ENCODE assay signal across 23 cellular contexts in the genomic region with DNA sequence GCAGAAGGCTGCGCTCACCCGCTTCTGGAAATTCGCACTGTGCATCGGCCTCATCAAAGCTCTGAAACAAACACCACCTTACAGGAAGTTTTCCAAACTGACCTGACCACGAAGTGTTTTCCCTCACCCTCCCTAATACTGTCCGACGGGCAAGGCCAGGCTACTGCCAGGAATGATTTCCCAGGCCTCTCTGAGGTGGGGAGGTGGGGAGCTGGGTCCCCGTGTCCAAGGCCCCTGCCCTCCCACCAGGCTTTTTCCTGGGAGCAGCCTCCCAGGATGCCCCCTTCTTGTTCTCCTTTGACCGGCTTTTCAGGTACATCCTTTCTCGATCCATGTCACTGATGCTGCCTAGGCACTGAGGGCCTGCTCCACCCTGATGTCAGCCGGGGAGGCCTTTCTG. TPM values are rescaled to one million over a fixed set of nuclear protein-coding genes. Genes with fewer than 3 reads are reported as not detected.
A peak's percentile ranks its signal among the peaks of the same experiment; 100 is the strongest.
DNase-seq lines count a peak whose midpoint lies in the region; ATAC-seq and TF ChIP-seq lines count a peak whose summit lies in the region.
"Had no signal": no experiment of that assay in that cellular context is flagged by ENCODE, and none has a peak within 500 bp of the region (broad histone marks: within the 10 kb centered on the region; RNA-seq: fewer than 3 reads in every experiment).

No MANE protein-coding gene starts in this region.

- peaks cover 24% of the 10 kb centered on the region for H3K4me1 ChIP-seq in neural progenitor cell
- no peaks in the 10 kb centered on the region for H3K4me1 ChIP-seq in effector memory CD4-positive, alpha-beta T cell (ENCODE audit: control insufficient read depth, insufficient read depth, low read length, poor library complexity, severe bottlenecking)
- H3K4me1 ChIP-seq: BLaER1, HAP-1 had no signal

- H3K4me2 ChIP-seq in neural progenitor cell, result no peak overlapping the region
- H3K4me2 ChIP-seq: BLaER1, GM23338 had no signal

- DNase-seq in T-helper 1 cell (no peak), ecto neural progenitor cell (ENCODE audit: low spot score) (peak; percentile 48), neural progenitor cell (ENCODE audit: low spot score) (peak; percentile 0), NCI-H2227 treated with DMSO at 0.1 percent for 48 hours (lab: John Stamatoyannopoulos, UW) (no peak)
- no peak for DNase-seq in effector memory CD4-positive, alpha-beta T cell
- DNase-seq: CD4-positive, alpha-beta T cell; DMS 273 treated with DMSO at 0.1 percent for 48 hours; DMS79; EL; GDM1; HFFc6 had no signal

- no peaks in the 10 kb centered on the region for H3K36me3 Mint-ChIP-seq in T-helper 1 cell treated with Interleukin-12 subunit alpha and Interleukin-12 subunit beta and Interleukin-4 antibody, amounts not matched to agents 30 μg/mL and 1 μg/mL, for 36 hours (ENCODE audit: low read depth)
- H3K36me3 Mint-ChIP-seq in neural progenitor cell, result no peaks in the 10 kb centered on the region
- H3K36me3 Mint-ChIP-seq: CD8-positive, alpha-beta memory T cell had no signal

- H3K9ac ChIP-seq in neural progenitor cell, result no peak overlapping the region
- H3K9ac ChIP-seq: BLaER1 had no signal

- peak overlapping the region; percentile 52 for H3K27ac Mint-ChIP-seq in T-helper 1 cell treated with Interleukin-12 subunit alpha and Interleukin-12 subunit beta and Interleukin-4 antibody, amounts not matched to agents 30 μg/mL and 1 μg/mL, for 36 hours
- peak overlapping the region; percentile 15 for H3K27ac Mint-ChIP-seq in neural progenitor cell
- H3K27ac Mint-ChIP-seq: B cell; CD4-positive, alpha-beta T cell; CD8-positive, alpha-beta memory T cell; GM23338; HFFc6 had no signal

- no peaks in the 10 kb centered on the region for H3K36me3 ChIP-seq in neural progenitor cell
- no peaks in the 10 kb centered on the region for H3K36me3 ChIP-seq in effector memory CD4-positive, alpha-beta T cell (ENCODE audit: control insufficient read depth, insufficient read depth, low read length)
- H3K36me3 ChIP-seq: BLaER1, HAP-1 had no signal

- TF ChIP-seq CTCF in neural progenitor cell (IDR thresholded peaks at IDR 0.05), result no peak

- H3K27ac ChIP-seq in neural progenitor cell, result peak overlapping the region; percentile 29
- peak overlapping the region; percentile 30 for H3K27ac ChIP-seq in temporal lobe (ENCODE audit: low read depth, low read length)
- no peak overlapping the region for H3K27ac ChIP-seq in effector memory CD4-positive, alpha-beta T cell (ENCODE audit: insufficient read depth, low read length, poor library complexity, severe bottlenecking)
- H3K27ac ChIP-seq: 22Rv1, BLaER1, C4-2B had no signal

- no peaks in the 10 kb centered on the region for H3K27me3 ChIP-seq in neural progenitor cell
- no peaks in the 10 kb centered on the region for H3K27me3 ChIP-seq in effector memory CD4-positive, alpha-beta T cell (replicated peaks; ENCODE audit: control insufficient read depth, insufficient read depth, low read length, poor library complexity, severe bottlenecking)
- H3K27me3 ChIP-seq: BLaER1 had no signal

- no peaks in the 10 kb centered on the region for H3K9me3 Mint-ChIP-seq in T-helper 1 cell treated with Interleukin-12 subunit alpha and Interleukin-12 subunit beta and Interleukin-4 antibody, amounts not matched to agents 30 μg/mL and 1 μg/mL, for 36 hours
- peaks cover 7% of the 10 kb centered on the region for H3K9me3 Mint-ChIP-seq in neural progenitor cell
- H3K9me3 Mint-ChIP-seq: CD4-positive, alpha-beta T cell; CD8-positive, alpha-beta memory T cell; HFFc6 had no signal

- H2AFZ ChIP-seq in neural progenitor cell (replicated peaks), result no peak overlapping the region
- H2AFZ ChIP-seq: GM23338 had no signal

- peaks cover 7% of the 10 kb centered on the region for H3K27me3 Mint-ChIP-seq in T-helper 1 cell treated with Interleukin-12 subunit alpha and Interleukin-12 subunit beta and Interleukin-4 antibody, amounts not matched to agents 30 μg/mL and 1 μg/mL, for 36 hours (ENCODE audit: low read depth)
- peaks cover 11% of the 10 kb centered on the region for H3K27me3 Mint-ChIP-seq in neural progenitor cell (ENCODE audit: insufficient read depth, low read depth)
- H3K27me3 Mint-ChIP-seq: B cell; CD4-positive, alpha-beta T cell had no signal

- no peaks in the 10 kb centered on the region for H4K20me1 ChIP-seq in neural progenitor cell (ENCODE audit: low read depth)
- H4K20me1 ChIP-seq: BLaER1 had no signal

- no peaks in the 10 kb centered on the region for H3K4me1 Mint-ChIP-seq in T-helper 1 cell treated with Interleukin-12 subunit alpha and Interleukin-12 subunit beta and Interleukin-4 antibody, amounts not matched to agents 30 μg/mL and 1 μg/mL, for 36 hours (ENCODE audit: low read depth)
- H3K4me1 Mint-ChIP-seq in neural progenitor cell, result peaks cover 31% of the 10 kb centered on the region
- H3K4me1 Mint-ChIP-seq: CD8-positive, alpha-beta memory T cell had no signal

- H3K9me3 ChIP-seq in neural progenitor cell (ENCODE audit: low read depth), result no peaks in the 10 kb centered on the region
- H3K9me3 ChIP-seq in effector memory CD4-positive, alpha-beta T cell (ENCODE audit: control insufficient read depth, low read length), result no peaks in the 10 kb centered on the region
- H3K9me3 ChIP-seq: BLaER1, HAP-1 had no signal

- H3K4me3 Mint-ChIP-seq in T-helper 1 cell treated with Interleukin-12 subunit alpha and Interleukin-12 subunit beta and Interleukin-4 antibody, amounts not matched to agents 30 μg/mL and 1 μg/mL, for 36 hours, result no peak overlapping the region
- H3K4me3 Mint-ChIP-seq in neural progenitor cell, result no peak overlapping the region
- H3K4me3 Mint-ChIP-seq: B cell; CD4-positive, alpha-beta T cell; CD8-positive, alpha-beta memory T cell; GM23338; HFFc6 had no signal

- peaks cover 33% of the 10 kb centered on the region for H3F3A ChIP-seq in neural progenitor cell (ENCODE audit: low read depth)

- no peak overlapping the region for H3K4me3 ChIP-seq in neural progenitor cell
- no peak overlapping the region for H3K4me3 ChIP-seq in effector memory CD4-positive, alpha-beta T cell (ENCODE audit: insufficient read depth, low read depth, low read length, poor library complexity, severe bottlenecking)
- H3K4me3 ChIP-seq: BLaER1, GM12878, GM23338, HAP-1 had no signal

- H3K79me2 ChIP-seq in neural progenitor cell (ENCODE audit: low read depth), result no peaks in the 10 kb centered on the region

- ATAC-seq in GM21723 (IDR thresholded peaks at IDR 0.05; ENCODE audit: unreplicated experiment), result no peak
- ATAC-seq: GM12878, GM23338 had no signal

RNA-seq across cellular contexts. Expression of a gene that starts 25.0 kb away (rescaled TPM):
- total RNA-seq in neural progenitor cell (ENCODE audit: low replicate concordance) (0.53 TPM in 1 of 2 replicates, not detected in the other), temporal lobe (under 0.01 TPM)
- total RNA-seq: CD4-positive, alpha-beta T cell; H4; HFFc6 had no signal

Comparison
In these comparisons a context has a peak if more than half of its experiments do, and no peak if none do; other contexts are left out.
1. DNase-seq: peak in ecto neural progenitor cell (single experiment) and neural progenitor cell (single experiment); none in T-helper 1 cell (0 of 5), effector memory CD4-positive, alpha-beta T cell (0 of 3) and NCI-H2227 treated with DMSO at 0.1 percent for 48 hours (single experiment).